In the genomic region with DNA sequence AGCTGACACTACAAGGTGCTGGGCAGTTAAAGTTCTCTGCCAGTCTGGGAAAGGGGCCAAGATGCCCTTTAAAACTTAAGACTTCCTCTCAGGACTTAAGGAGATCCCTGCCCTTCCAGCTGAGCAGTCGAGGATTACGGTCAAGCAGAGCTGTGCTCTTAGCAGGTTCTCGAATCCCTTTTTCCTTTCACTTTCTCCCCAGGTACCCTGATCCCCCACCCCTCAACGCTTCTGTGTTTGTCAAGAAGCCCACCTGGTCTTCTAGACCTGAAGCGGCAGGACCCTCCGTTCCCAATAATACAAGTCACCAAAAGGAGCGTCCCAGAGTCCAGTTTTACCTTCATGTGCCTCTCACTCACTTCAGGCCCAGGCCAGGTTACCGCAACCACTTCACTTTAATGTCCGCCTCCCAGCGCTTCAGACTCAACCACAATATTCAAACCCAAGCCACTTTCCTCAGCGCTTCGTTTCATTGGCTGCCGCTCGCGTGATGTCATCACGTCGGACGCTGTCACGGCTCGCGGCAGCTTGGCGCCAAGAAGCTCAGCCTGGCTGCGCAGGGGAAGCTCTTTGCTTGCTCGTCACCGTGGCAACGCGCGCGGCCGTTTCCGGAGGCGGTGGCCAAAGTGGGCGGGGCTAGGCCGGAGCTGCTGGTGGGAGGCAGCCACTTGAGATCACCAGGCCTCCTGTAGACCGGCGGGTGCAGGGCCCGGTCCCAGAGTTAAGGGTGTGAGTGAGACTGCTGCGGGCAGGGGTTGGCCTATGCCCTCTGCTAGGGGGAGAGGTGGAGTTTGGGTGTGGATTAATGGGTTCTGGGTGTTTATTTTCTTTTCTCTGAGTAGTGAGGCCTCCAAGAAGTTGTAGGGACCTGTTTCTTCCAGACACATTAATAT, we compare ENCODE assay signal across 8 cellular contexts.
DNase-seq lines count a peak whose midpoint lies in the region; ATAC-seq and TF ChIP-seq lines count a peak whose summit lies in the region.

A gene (minus strand): TSS at position 431 of the 893 bp plus-strand sequence. CDS start 10,209 bp downstream, outside the sequence.
A gene with protein sequence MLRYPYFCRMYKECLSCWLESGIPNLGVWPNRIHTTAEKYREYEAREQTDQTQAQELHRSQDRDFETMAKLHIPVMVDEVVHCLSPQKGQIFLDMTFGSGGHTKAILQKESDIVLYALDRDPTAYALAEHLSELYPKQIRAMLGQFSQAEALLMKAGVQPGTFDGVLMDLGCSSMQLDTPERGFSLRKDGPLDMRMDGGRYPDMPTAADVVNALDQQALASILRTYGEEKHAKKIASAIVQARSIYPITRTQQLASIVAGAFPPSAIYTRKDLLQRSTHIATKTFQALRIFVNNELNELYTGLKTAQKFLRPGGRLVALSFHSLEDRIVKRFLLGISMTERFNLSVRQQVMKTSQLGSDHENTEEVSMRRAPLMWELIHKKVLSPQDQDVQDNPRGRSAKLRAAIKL (plus strand): TSS at position 663 of the 893 bp plus-strand sequence. CDS start 4,947 bp downstream, outside the sequence.

- peak; percentile 96 for ATAC-seq in GM19025 (IDR thresholded peaks at IDR 0.05; ENCODE audit: low read depth, unreplicated experiment)
- ATAC-seq in HG03342 (IDR thresholded peaks at IDR 0.05; ENCODE audit: unreplicated experiment): peak; percentile 91

- TF ChIP-seq CTCF in AG09309 (IDR thresholded peaks at IDR 0.05; ENCODE audit: control insufficient read depth, insufficient read depth, low read depth, low read length, missing control alignments): no peak

- DNase-seq in AG09309 (ENCODE audit: low read depth): peak; percentile 97
- DNase-seq in NCI-H446 (lab: John Stamatoyannopoulos, UW): peak; percentile 97 to 99
- peak; percentile 99 for DNase-seq in activated CD4-positive, CD25-positive, alpha-beta regulatory T cell treated with anti-CD3 and anti-CD28 coated beads, Interleukin-2, amount 50 U/mL, for 16 hours (ENCODE audit: low read depth, low spot score)
- peak; percentile 99 for DNase-seq in cerebellar cortex (ENCODE audit: low spot score)
- DNase-seq in islet precursor cell: peak; percentile 100
- DNase-seq in stimulated activated CD4-positive, alpha-beta T cell treated with anti-CD3 and anti-CD28 coated beads, Interleukin-12 subunit alpha, Interleukin-12 subunit beta, amount 100 ng/mL, for 48 hours (ENCODE audit: low read depth in 2 of 3, low spot score in 1 of 3): peak; percentile 95 to 98 (median 97)

- H3K4me3 ChIP-seq in AG09309 (ENCODE audit: control insufficient read depth, low read depth, low read length): peak within 1 kb of the TSS; percentile 62

Comparison
In these comparisons a context has a peak if more than half of its experiments do, and no peak if none do; other contexts are left out.
1. Peak in every context shown above with its lines: DNase-seq, ATAC-seq and H3K4me3 ChIP-seq.